ENCODE assay signal across 29 cellular contexts in the genomic region with DNA sequence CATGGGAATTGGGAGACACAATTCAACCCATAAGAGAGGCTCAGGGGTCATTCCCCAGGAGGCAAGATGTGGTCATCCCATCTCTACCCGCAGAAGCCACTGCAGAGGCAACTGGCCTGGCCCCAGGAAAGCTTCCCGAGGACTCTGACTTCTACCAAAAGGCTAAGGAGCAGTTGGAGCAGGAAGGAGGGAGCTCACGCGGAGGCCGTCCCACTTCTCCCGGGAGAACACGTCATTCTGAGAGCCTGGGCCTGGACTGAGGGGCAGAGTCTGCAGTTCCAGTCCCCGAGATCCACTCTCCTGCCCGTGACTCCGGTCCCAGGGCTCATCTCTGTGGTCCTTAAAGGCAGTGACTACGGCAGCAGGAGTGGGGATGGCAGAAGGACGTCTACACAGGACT.
A peak's percentile ranks its signal among the peaks of the same experiment; 100 is the strongest.
DNase-seq lines count a peak whose midpoint lies in the region; ATAC-seq and TF ChIP-seq lines count a peak whose summit lies in the region.
"Had no signal": no experiment of that assay in that cellular context is flagged by ENCODE, and none has a peak within 500 bp of the region (broad histone marks: within the 10 kb centered on the region; RNA-seq: fewer than 3 reads in every experiment).

No MANE protein-coding gene starts in this region.

- in situ Hi-C loops in brain microvascular endothelial cell (cut with HindIII; ENCODE audit: low pct_ligation_motif_present, low sequenced_read_pairs), result no loop called here

- WGBS in suprapubic skin, result 84% methylated on average over 9 of the region's 12 CpGs

- H3K4me3 Mint-ChIP-seq in neural progenitor cell, result no peak overlapping the region
- H3K4me3 Mint-ChIP-seq: activated CD4-positive, alpha-beta memory T cell treated with anti-CD3 and anti-CD28 coated beads, Interleukin-2, amount 10 ng/mL, durations not matched to agents 7 days and 5 days; activated naive CD4-positive, alpha-beta T cell treated with anti-CD3 and anti-CD28 coated beads, Interleukin-2, amount 10 ng/mL, durations not matched to agents 7 days and 5 days; activated T-helper 17 cell treated with anti-CD3 and anti-CD28 coated beads, Interleukin-2, amount 50 U/mL, for 72 hours; B cell; brain; CD8-positive, alpha-beta T cell; HFFc6; stimulated activated naive CD8-positive, alpha-beta T cell treated with anti-CD3 and anti-CD28 coated beads, Interleukin-15, amount 100 ng/mL, for 72 hours had no signal

- H3K4me3 ChIP-seq in brain microvascular endothelial cell (ENCODE audit: low read depth, low read length) (no peak overlapping the region), neural progenitor cell (no peak overlapping the region), suprapubic skin (no peak overlapping the region)
- H3K4me3 ChIP-seq: esophagus squamous epithelium, K562, ovary, tibial artery had no signal

- peaks cover 22% of the 10 kb centered on the region for H3K27me3 Mint-ChIP-seq in neural progenitor cell (ENCODE audit: insufficient read depth, low read depth)
- H3K27me3 Mint-ChIP-seq: activated CD4-positive, alpha-beta memory T cell treated with anti-CD3 and anti-CD28 coated beads, Interleukin-2, amount 10 ng/mL, durations not matched to agents 7 days and 5 days; activated T-helper 17 cell treated with anti-CD3 and anti-CD28 coated beads, Interleukin-2, amount 50 U/mL, for 72 hours had no signal

- H3K27me3 ChIP-seq in brain microvascular endothelial cell (replicated peaks) (no peaks in the 10 kb centered on the region), neural progenitor cell (no peaks in the 10 kb centered on the region), suprapubic skin (no peaks in the 10 kb centered on the region)
- H3K27me3 ChIP-seq: esophagus squamous epithelium, ovary, tibial artery had no signal

- H3K36me3 Mint-ChIP-seq in neural progenitor cell, result peaks cover 2% of the 10 kb centered on the region
- H3K36me3 Mint-ChIP-seq: activated naive CD4-positive, alpha-beta T cell treated with anti-CD3 and anti-CD28 coated beads, Interleukin-2, amount 10 ng/mL, durations not matched to agents 7 days and 5 days; brain; CD8-positive, alpha-beta T cell had no signal

- DNase-seq in brain microvascular endothelial cell, result peak; percentile 18
- peak; percentile 53 for DNase-seq in left cardiac atrium
- no peak for DNase-seq in neural progenitor cell (ENCODE audit: low spot score)
- DNase-seq in suprapubic skin (ENCODE audit: low spot score in 2 of 2), result peak; percentile 64 to 78
- DNase-seq in cortex of kidney (lab: John Stamatoyannopoulos, UW), result no peak
- DNase-seq in activated T-cell treated with anti-CD3 and anti-CD28 coated beads, Interleukin-2, amount 50 U/mL, for 1 hour, result no peak
- DNase-seq: ACHN; activated CD4-positive, alpha-beta memory T cell treated with anti-CD3 and anti-CD28 coated beads, Interleukin-2, amount 10 ng/mL, durations not matched to agents 7 days and 5 days; activated CD4-positive, alpha-beta T cell treated with anti-CD3 and anti-CD28 coated beads for 1 hour; activated CD8-positive, alpha-beta memory T cell treated with anti-CD3 and anti-CD28 coated beads, Interleukin-2, amount 50 U/mL, for 48 hours; activated naive CD4-positive, alpha-beta T cell treated with anti-CD3 and anti-CD28 coated beads, Interleukin-2, amount 10 ng/mL, durations not matched to agents 7 days and 5 days; amniotic stem cell; CD8-positive, alpha-beta T cell; esophagus squamous epithelium; HFFc6; NCI-H1930; NK-92 treated with Interleukin-12 subunit alpha and Interleukin-12 subunit beta, amount 100 ng/mL, for 24 hours; ovary; SHP77 treated with DMSO at 0.1 percent for 48 hours; stimulated activated CD4-positive, alpha-beta T cell treated with anti-CD3 and anti-CD28 coated beads, Interleukin-12 subunit alpha, Interleukin-12 subunit beta, amount 100 ng/mL, for 4 hours; stimulated activated CD4-positive, alpha-beta T cell treated with anti-CD3 and anti-CD28 coated beads, Interleukin-2, amount 100 ng/mL, for 48 hours; stimulated activated naive CD8-positive, alpha-beta T cell treated with anti-CD3 and anti-CD28 coated beads, Interleukin-15, amount 100 ng/mL, for 72 hours had no signal

- H3K9ac ChIP-seq in neural progenitor cell, result no peak overlapping the region

- H3K4me1 Mint-ChIP-seq in neural progenitor cell, result peaks cover 57% of the 10 kb centered on the region

- intact Hi-C loops in left cardiac atrium (cut with DNase I), result no loop called here

- no peak overlapping the region for H3K27ac ChIP-seq in brain microvascular endothelial cell
- H3K27ac ChIP-seq in neural progenitor cell, result no peak overlapping the region
- H3K27ac ChIP-seq in suprapubic skin, result no peak overlapping the region
- H3K27ac ChIP-seq: ovary, tibial artery had no signal

- TF ChIP-seq EP300 in suprapubic skin (IDR thresholded peaks at IDR 0.05), result no peak

- H3K27ac Mint-ChIP-seq in neural progenitor cell, result peak overlapping the region; percentile 42
- H3K27ac Mint-ChIP-seq: activated CD4-positive, alpha-beta memory T cell treated with anti-CD3 and anti-CD28 coated beads, Interleukin-2, amount 10 ng/mL, durations not matched to agents 7 days and 5 days; activated naive CD4-positive, alpha-beta T cell treated with anti-CD3 and anti-CD28 coated beads, Interleukin-2, amount 10 ng/mL, durations not matched to agents 7 days and 5 days; activated T-helper 17 cell treated with anti-CD3 and anti-CD28 coated beads, Interleukin-2, amount 50 U/mL, for 72 hours; B cell; CD8-positive, alpha-beta T cell; HFFc6; stimulated activated naive CD8-positive, alpha-beta T cell treated with anti-CD3 and anti-CD28 coated beads, Interleukin-15, amount 100 ng/mL, for 72 hours had no signal

- no peaks in the 10 kb centered on the region for H3K9me3 Mint-ChIP-seq in neural progenitor cell
- H3K9me3 Mint-ChIP-seq: activated naive CD4-positive, alpha-beta T cell treated with anti-CD3 and anti-CD28 coated beads, Interleukin-2, amount 10 ng/mL, durations not matched to agents 7 days and 5 days; activated T-helper 17 cell treated with anti-CD3 and anti-CD28 coated beads, Interleukin-2, amount 50 U/mL, for 72 hours; CD8-positive, alpha-beta T cell; HFFc6; stimulated activated naive CD8-positive, alpha-beta T cell treated with anti-CD3 and anti-CD28 coated beads, Interleukin-15, amount 100 ng/mL, for 72 hours had no signal

- H3F3A ChIP-seq in neural progenitor cell (ENCODE audit: low read depth), result peaks cover 4% of the 10 kb centered on the region

- H3K36me3 ChIP-seq in brain microvascular endothelial cell (replicated peaks), result no peaks in the 10 kb centered on the region
- no peaks in the 10 kb centered on the region for H3K36me3 ChIP-seq in neural progenitor cell
- no peaks in the 10 kb centered on the region for H3K36me3 ChIP-seq in suprapubic skin
- H3K36me3 ChIP-seq: esophagus squamous epithelium, ovary, tibial artery had no signal

- peak; percentile 44 to 46 for ATAC-seq in left cardiac atrium
- ATAC-seq in HG03432 (IDR thresholded peaks at IDR 0.05; ENCODE audit: unreplicated experiment), result no peak
- ATAC-seq in activated CD4-positive, CD25-positive, alpha-beta regulatory T cell treated with anti-CD3 and anti-CD28 coated beads, Interleukin-2, amount 50 U/mL, for 24 hours, result no peak
- ATAC-seq: activated T-helper 17 cell treated with anti-CD3 and anti-CD28 coated beads, Interleukin-2, amount 50 U/mL, for 72 hours; CD8-positive, alpha-beta T cell; K562; stimulated activated naive CD8-positive, alpha-beta T cell treated with anti-CD3 and anti-CD28 coated beads, Interleukin-15, amount 100 ng/mL, for 72 hours had no signal

- no peak for TF ChIP-seq POLR2A in suprapubic skin (IDR thresholded peaks at IDR 0.05)

- no peaks in the 10 kb centered on the region for H3K79me2 ChIP-seq in neural progenitor cell (ENCODE audit: low read depth)

- H3K4me1 ChIP-seq in neural progenitor cell (peaks cover 19% of the 10 kb centered on the region), suprapubic skin (peaks cover 64% of the 10 kb centered on the region)

- no peak for TF ChIP-seq CTCF in brain microvascular endothelial cell (IDR thresholded peaks at IDR 0.05; ENCODE audit: low read depth, low read length, missing control alignments)
- TF ChIP-seq CTCF in neural progenitor cell (IDR thresholded peaks at IDR 0.05), result no peak
- TF ChIP-seq CTCF in suprapubic skin (IDR thresholded peaks at IDR 0.05), result no peak

- H3K4me2 ChIP-seq in neural progenitor cell, result no peak overlapping the region

- H2AFZ ChIP-seq in neural progenitor cell (replicated peaks), result no peak overlapping the region

- H4K20me1 ChIP-seq in neural progenitor cell (ENCODE audit: low read depth), result no peaks in the 10 kb centered on the region

- H3K9me3 ChIP-seq in neural progenitor cell (ENCODE audit: low read depth), result no peaks in the 10 kb centered on the region
- H3K9me3 ChIP-seq in suprapubic skin, result no peaks in the 10 kb centered on the region
- H3K9me3 ChIP-seq: esophagus squamous epithelium, ovary, tibial artery had no signal

Comparison
In these comparisons a context has a peak if more than half of its experiments do, and no peak if none do; other contexts are left out.
1. DNase-seq: peak in brain microvascular endothelial cell (single experiment), left cardiac atrium (single experiment) and suprapubic skin (2 of 2); none in neural progenitor cell (single experiment), cortex of kidney (single experiment) and activated T-cell treated with anti-CD3 and anti-CD28 coated beads, Interleukin-2, amount 50 U/mL, for 1 hour (single experiment).
2. ATAC-seq: peak in left cardiac atrium (2 of 2); none in HG03432 (single experiment) and activated CD4-positive, CD25-positive, alpha-beta regulatory T cell treated with anti-CD3 and anti-CD28 coated beads, Interleukin-2, amount 50 U/mL, for 24 hours (0 of 2).